Comparison of ENCODE assay signal across 17 cellular contexts in the genomic region with DNA sequence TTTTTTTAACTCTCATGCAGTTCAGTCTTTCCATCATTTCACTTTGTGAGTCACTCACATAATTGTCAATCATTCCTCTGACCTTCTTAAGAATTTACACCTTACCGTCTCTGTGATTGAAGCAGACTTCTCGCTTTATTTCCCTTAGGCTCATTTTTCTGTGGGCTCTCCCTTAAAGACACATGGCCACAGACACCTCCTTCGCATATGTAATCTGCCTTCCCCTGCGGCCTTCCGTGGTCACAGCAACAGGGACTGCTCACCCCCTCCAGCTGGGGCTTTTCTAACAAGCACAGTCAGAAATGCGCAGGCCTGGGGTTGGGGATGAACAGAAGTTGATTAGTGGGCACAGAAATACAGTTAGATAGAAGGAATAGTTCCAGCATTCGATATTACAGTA. TPM values are rescaled to one million over a fixed set of nuclear protein-coding genes. Genes with fewer than 3 reads are reported as not detected.
A peak's percentile ranks its signal among the peaks of the same experiment; 100 is the strongest.
DNase-seq lines count a peak whose midpoint lies in the region; ATAC-seq and TF ChIP-seq lines count a peak whose summit lies in the region.
"Had no signal": no experiment of that assay in that cellular context is flagged by ENCODE, and none has a peak within 500 bp of the region (broad histone marks: within the 10 kb centered on the region; RNA-seq: fewer than 3 reads in every experiment).

No MANE protein-coding gene starts in this region.

- no peak overlapping the region for H3K14ac ChIP-seq in mesenchymal stem cell (ENCODE audit: low read length in 2 of 2)

- no peak overlapping the region for H2AK5ac ChIP-seq in mesenchymal stem cell (ENCODE audit: low read length, severe bottlenecking)

- H4K8ac ChIP-seq in mesenchymal stem cell (ENCODE audit: low read length): peak overlapping the region; percentile 69

- H3K4me1 Mint-ChIP-seq in activated T-cell treated with anti-CD3 and anti-CD28 coated beads, Interleukin-2, amount 50 U/mL, for 72 hours (ENCODE audit: low read depth): no peaks in the 10 kb centered on the region
- H3K4me1 Mint-ChIP-seq: activated B cell treated with CpG ODN at 0.5 μM for 24 hours had no signal

- 71% methylated on average over 6 of the region's 7 CpGs for WGBS in mesenchymal stem cell
- 74 to 79% (median 79%) methylated on average over 7 of the region's 7 CpGs for WGBS in stomach, 5 donors

- H2BK5ac ChIP-seq in mesenchymal stem cell (ENCODE audit: low read depth, low read length, poor library complexity, severe bottlenecking): no peak overlapping the region

- H3K79me1 ChIP-seq in mesenchymal stem cell (replicated peaks; ENCODE audit: low read length, poor library complexity, severe bottlenecking): peaks cover 7% of the 10 kb centered on the region

- H3K9ac ChIP-seq in mesenchymal stem cell (ENCODE audit: low read length): no peak overlapping the region
- H3K9ac ChIP-seq: BLaER1 had no signal

- H3K18ac ChIP-seq in mesenchymal stem cell (ENCODE audit: low read depth in 1 of 2, low read length in 2 of 2): no peak overlapping the region

- no peak for TF ChIP-seq CTCF in stomach (IDR thresholded peaks at IDR 0.05)

- no peak for TF ChIP-seq EP300 in stomach (IDR thresholded peaks at IDR 0.05)

- no peak overlapping the region for H2AFZ ChIP-seq in mesenchymal stem cell (ENCODE audit: low read depth, low read length)

- H2BK120ac ChIP-seq in mesenchymal stem cell (ENCODE audit: low read depth, low read length): no peak overlapping the region

- H3K36me3 ChIP-seq in mesenchymal stem cell (ENCODE audit: control insufficient read depth in 1 of 2, insufficient read depth in 2 of 2, low read depth in 1 of 2, low read length in 2 of 2) (peaks cover 12 to 65% of the 10 kb centered on the region in 2 experiments), stomach (peaks cover 0 to 57% (median 36%) of the 10 kb centered on the region in 4 donors)
- H3K36me3 ChIP-seq: prostate gland had no signal

- no peaks in the 10 kb centered on the region for H3K27me3 Mint-ChIP-seq in activated T-cell treated with anti-CD3 and anti-CD28 coated beads, Interleukin-2, amount 50 U/mL, for 72 hours (ENCODE audit: low read depth)
- H3K27me3 Mint-ChIP-seq: activated B cell treated with CpG ODN at 0.5 μM for 24 hours had no signal

- H4K91ac ChIP-seq in mesenchymal stem cell (ENCODE audit: low read length): no peak overlapping the region

- peak; percentile 48 to 54 for ATAC-seq in activated T-cell treated with anti-CD3 and anti-CD28 coated beads, Interleukin-2, amount 50 U/mL, for 72 hours (replicated peaks in 1 of 2)
- ATAC-seq in GM18502 (IDR thresholded peaks at IDR 0.05; ENCODE audit: poor library complexity, unreplicated experiment): no peak
- ATAC-seq: left cardiac atrium had no signal

- H3K9me3 Mint-ChIP-seq in activated T-cell treated with anti-CD3 and anti-CD28 coated beads, Interleukin-2, amount 50 U/mL, for 72 hours: no peaks in the 10 kb centered on the region
- H3K9me3 Mint-ChIP-seq: activated B cell treated with CpG ODN at 0.5 μM for 24 hours had no signal

- intact Hi-C loops in posterior cingulate gyrus (cut with DNase I): no loop called here
- intact Hi-C loops in stomach (cut with DNase I; ENCODE audit: low total_unique reads): no loop called here

- H3K23ac ChIP-seq in mesenchymal stem cell (ENCODE audit: low read length in 2 of 2): no peak overlapping the region

- H3K4me2 ChIP-seq in mesenchymal stem cell (ENCODE audit: low read length, poor library complexity, severe bottlenecking): no peak overlapping the region
- H3K4me2 ChIP-seq: BLaER1 had no signal

- no peak for TF ChIP-seq POLR2A in stomach (IDR thresholded peaks at IDR 0.05)

- H3K27ac Mint-ChIP-seq in activated T-cell treated with anti-CD3 and anti-CD28 coated beads, Interleukin-2, amount 50 U/mL, for 72 hours: no peak overlapping the region
- H3K27ac Mint-ChIP-seq: activated B cell treated with CpG ODN at 0.5 μM for 24 hours had no signal

- H3K9me3 ChIP-seq in mesenchymal stem cell (ENCODE audit: control insufficient read depth, low read length) (no peaks in the 10 kb centered on the region), stomach (no peaks in the 10 kb centered on the region)
- H3K9me3 ChIP-seq: BLaER1, HAP-1, prostate gland, testis had no signal

- peaks cover 2% of the 10 kb centered on the region for H3K4me1 ChIP-seq in mesenchymal stem cell (ENCODE audit: control insufficient read depth, insufficient read depth, low read depth, low read length)
- H3K4me1 ChIP-seq in stomach: peaks cover 0 to 11% (median 5%) of the 10 kb centered on the region in 4 donors
- H3K4me1 ChIP-seq: HAP-1, prostate gland, testis had no signal

- no peak overlapping the region for H2BK12ac ChIP-seq in mesenchymal stem cell (ENCODE audit: low read length in 2 of 2)

- DNase-seq in NCI-H2227 (lab: John Stamatoyannopoulos, UW; ENCODE audit: unreplicated experiment) (peak; percentile 18), NCI-H2227 treated with DMSO at 0.1 percent for 48 hours (lab: John Stamatoyannopoulos, UW) (no peak), mesenchymal stem cell (peak; percentile 60), posterior cingulate gyrus (no peak), stomach (no peak)
- peak in 1 of 2 donors; percentile 12 for DNase-seq in activated T-cell treated with anti-CD3 and anti-CD28 coated beads, Interleukin-2, amount 50 U/mL, for 72 hours
- DNase-seq in stimulated activated CD8-positive, alpha-beta memory T cell treated with anti-CD3 and anti-CD28 coated beads, Interleukin-2, amount 100 ng/mL, for 48 hours (ENCODE audit: low read depth in 2 of 2): peak; percentile 8 to 12
- DNase-seq: activated B cell treated with CpG ODN at 0.5 μM for 24 hours, left cardiac atrium, NCI-H2029, NCI-H510A, testis had no signal

- no peak overlapping the region for H2BK15ac ChIP-seq in mesenchymal stem cell (ENCODE audit: low read depth, poor library complexity, severe bottlenecking)

- H3K36me3 Mint-ChIP-seq in activated T-cell treated with anti-CD3 and anti-CD28 coated beads, Interleukin-2, amount 50 U/mL, for 72 hours (ENCODE audit: insufficient read depth in 2 of 2): peaks cover 0 to 5% of the 10 kb centered on the region in 2 donors

- no peaks in the 10 kb centered on the region for H3K27me3 ChIP-seq in mesenchymal stem cell (ENCODE audit: control insufficient read depth in 1 of 2, insufficient read depth in 1 of 2, low read length in 2 of 2)
- H3K27me3 ChIP-seq in stomach: no peaks in the 10 kb centered on the region
- H3K27me3 ChIP-seq: BLaER1, testis had no signal

- H3K4me3 ChIP-seq in mesenchymal stem cell (ENCODE audit: insufficient read depth in 1 of 2, low read depth in 1 of 2, low read length in 2 of 2) (no peak overlapping the region), stomach (no peak overlapping the region)
- H3K4me3 ChIP-seq: BLaER1, HAP-1, prostate gland, testis had no signal

- no peak overlapping the region for H3K27ac ChIP-seq in mesenchymal stem cell (ENCODE audit: low read length, poor library complexity, severe bottlenecking)
- H3K27ac ChIP-seq in stomach: no peak overlapping the region
- H3K27ac ChIP-seq: 22Rv1, BLaER1, prostate gland, testis had no signal

- H3K4me3 Mint-ChIP-seq in activated T-cell treated with anti-CD3 and anti-CD28 coated beads, Interleukin-2, amount 50 U/mL, for 72 hours: no peak overlapping the region
- H3K4me3 Mint-ChIP-seq: activated B cell treated with CpG ODN at 0.5 μM for 24 hours had no signal

- H3K4ac ChIP-seq in mesenchymal stem cell (ENCODE audit: low read depth in 1 of 2, low read length in 2 of 2): no peak overlapping the region

RNA-seq across cellular contexts. Expression of gene VAPB, which starts 23.0 kb away (rescaled TPM):
- 10 to 100 TPM; 45.8 to 55.3 TPM for total RNA-seq in activated T-cell treated with anti-CD3 and anti-CD28 coated beads, Interleukin-2, amount 50 U/mL, for 72 hours
- polyA plus RNA-seq in mesenchymal stem cell (2013, experiment 1 of 2): 27.2 TPM
- 28.8 TPM for polyA plus RNA-seq in mesenchymal stem cell (2013, experiment 2 of 2)
- total RNA-seq in stomach: 10 to 100 TPM in 3 of 5 donors, 1 to 10 TPM in 2; 7.6 to 40.6 (median 17.2) TPM
- polyA plus RNA-seq in stomach: 10 to 100 TPM; 18.0 to 21.4 (median 18.4) TPM

RNA-seq across cellular contexts. Expression of gene RAB22A, which starts 56.5 kb away (rescaled TPM):
- 10 to 100 TPM; 12.3 to 13.2 TPM for total RNA-seq in activated T-cell treated with anti-CD3 and anti-CD28 coated beads, Interleukin-2, amount 50 U/mL, for 72 hours
- 16.4 TPM for polyA plus RNA-seq in mesenchymal stem cell (2013, experiment 1 of 2)
- 16.1 TPM for polyA plus RNA-seq in mesenchymal stem cell (2013, experiment 2 of 2)
- total RNA-seq in stomach: 10 to 100 TPM in 3 of 5 donors, 1 to 10 TPM in 2; 2.9 to 19.3 (median 13.5) TPM
- 1 to 10 TPM; 5.7 to 8.6 (median 7.1) TPM for polyA plus RNA-seq in stomach

Comparison
In these comparisons a context has a peak if more than half of its experiments do, and no peak if none do; other contexts are left out.
1. DNase-seq: peak in NCI-H2227 (single experiment), mesenchymal stem cell (single experiment) and stimulated activated CD8-positive, alpha-beta memory T cell treated with anti-CD3 and anti-CD28 coated beads, Interleukin-2, amount 100 ng/mL, for 48 hours (2 of 2); none in NCI-H2227 treated with DMSO at 0.1 percent for 48 hours (single experiment), posterior cingulate gyrus (0 of 10) and stomach (single experiment).